ENCODE assay signal across 14 cellular contexts in the genomic region with DNA sequence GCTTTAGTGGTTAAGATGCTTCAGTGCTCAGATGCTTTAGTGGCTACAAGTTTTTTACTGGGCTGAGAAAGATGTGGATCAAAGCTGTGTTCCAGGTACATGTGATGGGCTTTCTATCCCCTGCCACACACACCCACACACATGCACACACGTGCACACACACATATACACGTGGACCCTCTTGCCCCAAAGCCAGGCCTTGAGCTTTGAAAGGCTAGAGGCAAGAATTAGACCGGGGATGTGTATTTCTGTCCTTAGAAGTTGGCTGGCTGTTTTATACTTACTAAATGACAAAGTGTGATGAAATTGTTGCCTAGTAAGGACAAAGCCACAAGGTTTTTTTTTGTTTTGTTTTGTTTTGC.
DNase-seq lines count a peak whose midpoint lies in the region; ATAC-seq and TF ChIP-seq lines count a peak whose summit lies in the region.
"Had no signal": no experiment of that assay in that cellular context is flagged by ENCODE, and none has a peak within 500 bp of the region (broad histone marks: within the 10 kb centered on the region; RNA-seq: fewer than 3 reads in every experiment).

No MANE protein-coding gene starts in this region.

- no peak overlapping the region for H4K12ac ChIP-seq in trophoblast cell (ENCODE audit: low read depth, low read length)

- no peak overlapping the region for H3K14ac ChIP-seq in mesenchymal stem cell (ENCODE audit: low read length in 2 of 2)
- H3K14ac ChIP-seq in trophoblast cell (ENCODE audit: low read length): peak overlapping the region; percentile 41

- H3K4me1 ChIP-seq in SK-N-SH (ENCODE audit: control insufficient read depth in 1 of 2, insufficient read depth in 2 of 2, low read depth in 1 of 2, low read length in 1 of 2) (peaks cover 2 to 12% of the 10 kb centered on the region in 2 experiments; a peak in 3 of 4 replicates), mesenchymal stem cell (ENCODE audit: control insufficient read depth, insufficient read depth, low read depth, low read length) (peaks cover 13% of the 10 kb centered on the region), trophoblast cell (ENCODE audit: control insufficient read depth in 1 of 2, insufficient read depth in 2 of 2, low read length in 2 of 2) (peaks cover 12 to 14% of the 10 kb centered on the region in 2 experiments), HAP-1 (peaks cover 4% of the 10 kb centered on the region; the same call in 1 of the 2 replicates)

- no peak overlapping the region for H3K18ac ChIP-seq in mesenchymal stem cell (ENCODE audit: low read depth in 1 of 2, low read length in 2 of 2)
- H3K18ac ChIP-seq in trophoblast cell (ENCODE audit: low read length): peak overlapping the region; percentile 81

- H3K79me2 ChIP-seq in SK-N-SH (ENCODE audit: insufficient read depth): no peaks in the 10 kb centered on the region
- H3K79me2 ChIP-seq in trophoblast cell (ENCODE audit: control insufficient read depth, insufficient read depth, low read length, poor library complexity): peaks cover 3% of the 10 kb centered on the region

- H3K9ac ChIP-seq in SK-N-SH (no peak overlapping the region), mesenchymal stem cell (ENCODE audit: low read length) (no peak overlapping the region), trophoblast cell (ENCODE audit: low read length) (no peak overlapping the region)

- H3K4me3 ChIP-seq in SK-N-SH (ENCODE audit: low read depth in 2 of 2, low read length in 1 of 2): no peak overlapping the region
- no peak overlapping the region for H3K4me3 ChIP-seq in mesenchymal stem cell (ENCODE audit: insufficient read depth in 1 of 2, low read depth in 1 of 2, low read length in 2 of 2)
- no peak overlapping the region for H3K4me3 ChIP-seq in trophoblast cell (ENCODE audit: low read depth, low read length)
- H3K4me3 ChIP-seq in HAP-1: no peak overlapping the region

- no peak for TF ChIP-seq EP300 in SK-N-SH (IDR thresholded peaks at IDR 0.05; ENCODE audit: borderline replicate concordance in 1 of 2, low read depth in 1 of 2, low read length in 1 of 2)

- in situ Hi-C loops in HAP-1 (cut with MboI; ENCODE audit: low sequenced_read_pairs): no loop called here

- H3K27me3 ChIP-seq in SK-N-SH (ENCODE audit: insufficient read depth) (no peaks in the 10 kb centered on the region), mesenchymal stem cell (ENCODE audit: control insufficient read depth in 1 of 2, insufficient read depth in 1 of 2, low read length in 2 of 2) (peaks cover 0 to 5% of the 10 kb centered on the region in 2 experiments), trophoblast cell (ENCODE audit: insufficient read depth, low read length) (no peaks in the 10 kb centered on the region), HAP-1 (ENCODE audit: low read depth) (no peaks in the 10 kb centered on the region)

- no peak for DNase-seq in SK-N-SH
- DNase-seq in mesenchymal stem cell: no peak
- no peak for DNase-seq in trophoblast cell
- DNase-seq in activated T-cell treated with anti-CD3 and anti-CD28 coated beads, Interleukin-2, amount 50 U/mL, for 1 hour: no peak
- no peak for DNase-seq in HAP-1 (ENCODE audit: low spot score in 2 of 2)
- DNase-seq in omental fat pad (ENCODE audit: low spot score): no peak
- DNase-seq: 8988T, DMS 273 treated with DMSO at 0.1 percent for 48 hours, DND-41, NCI-H1105, NCI-H1694, NCI-H2227 treated with DMSO at 0.1 percent for 48 hours had no signal

- H4K20me1 ChIP-seq in SK-N-SH (ENCODE audit: insufficient read depth): no peaks in the 10 kb centered on the region

- H2BK120ac ChIP-seq in mesenchymal stem cell (ENCODE audit: low read depth, low read length) (no peak overlapping the region), trophoblast cell (ENCODE audit: insufficient read depth, low read length, poor library complexity) (peak overlapping the region; percentile 93)

- no peak overlapping the region for H2AFZ ChIP-seq in SK-N-SH (ENCODE audit: low read depth)
- no peak overlapping the region for H2AFZ ChIP-seq in mesenchymal stem cell (ENCODE audit: low read depth, low read length)
- no peak overlapping the region for H2AFZ ChIP-seq in trophoblast cell (ENCODE audit: insufficient read depth, low read length, poor library complexity)

- no peak overlapping the region for H4K91ac ChIP-seq in mesenchymal stem cell (ENCODE audit: low read length)
- H4K91ac ChIP-seq in trophoblast cell (ENCODE audit: low read depth, low read length): peak overlapping the region; percentile 82

- no peak overlapping the region for H2BK15ac ChIP-seq in mesenchymal stem cell (ENCODE audit: low read depth, poor library complexity, severe bottlenecking)

- no peaks in the 10 kb centered on the region for H3K79me1 ChIP-seq in mesenchymal stem cell (replicated peaks; ENCODE audit: low read length, poor library complexity, severe bottlenecking)
- H3K79me1 ChIP-seq in trophoblast cell (ENCODE audit: low read length): peaks cover 17% of the 10 kb centered on the region

- ATAC-seq in SK-N-SH treated with all-trans-retinoic acid at 6 μM for 48 hours (no peak), HG03097 (IDR thresholded peaks at IDR 0.05; ENCODE audit: low FRiP score, unreplicated experiment) (no peak), omental fat pad (ENCODE audit: low FRiP score) (no peak)

- H3K36me3 ChIP-seq in SK-N-SH (replicated peaks in 1 of 2; ENCODE audit: control insufficient read depth in 1 of 2, insufficient read depth in 2 of 2, low read length in 1 of 2) (no peaks in the 10 kb centered on the region), mesenchymal stem cell (ENCODE audit: control insufficient read depth in 1 of 2, insufficient read depth in 2 of 2, low read depth in 1 of 2, low read length in 2 of 2) (no peaks in the 10 kb centered on the region), trophoblast cell (ENCODE audit: control insufficient read depth in 1 of 2, insufficient read depth in 2 of 2, low read length in 2 of 2) (no peaks in the 10 kb centered on the region), HAP-1 (replicated peaks) (no peaks in the 10 kb centered on the region)

- H3K23ac ChIP-seq in mesenchymal stem cell (ENCODE audit: low read length in 2 of 2) (no peak overlapping the region), trophoblast cell (ENCODE audit: low read length) (no peak overlapping the region)

- CTCF ChIA-PET in SK-N-SH (lab: Yijun Ruan, JAX): interaction anchor here (1.1 to 5.6 kb wide), 4 partner anchors 12 to 431 kb away, joined by 3 to 76 read pairs (median 8); a partner anchor contains a TSS

- 0 out of 2 replicates have a peak overlapping the region, but pooled peaks have one; percentile 23 for H3K4me2 ChIP-seq in SK-N-SH
- H3K4me2 ChIP-seq in mesenchymal stem cell (ENCODE audit: low read length, poor library complexity, severe bottlenecking): no peak overlapping the region
- H3K4me2 ChIP-seq in trophoblast cell (ENCODE audit: low read length): no peak overlapping the region

- no peaks in the 10 kb centered on the region for H3K9me2 ChIP-seq in SK-N-SH

- POLR2A ChIA-PET in SK-N-SH (lab: Yijun Ruan, JAX): no interaction called here

- H3K4ac ChIP-seq in mesenchymal stem cell (ENCODE audit: low read depth in 1 of 2, low read length in 2 of 2) (no peak overlapping the region), trophoblast cell (ENCODE audit: low read depth, low read length) (no peak overlapping the region)

- H4K8ac ChIP-seq in mesenchymal stem cell (ENCODE audit: low read length) (peak overlapping the region; percentile 12), trophoblast cell (ENCODE audit: low read depth, low read length) (no peak overlapping the region)

- no peak for TF ChIP-seq RAD21 in SK-N-SH (IDR thresholded peaks at IDR 0.05; ENCODE audit: low read length)

- no peak overlapping the region for H2AK5ac ChIP-seq in mesenchymal stem cell (ENCODE audit: low read length, severe bottlenecking)
- H2AK5ac ChIP-seq in trophoblast cell (ENCODE audit: low read length): no peak overlapping the region

- no peak for TF ChIP-seq CTCF in SK-N-SH (IDR thresholded peaks at IDR 0.05)
- no peak for TF ChIP-seq CTCF in omental fat pad (IDR thresholded peaks at IDR 0.05)

- H2BK12ac ChIP-seq in mesenchymal stem cell (ENCODE audit: low read length in 2 of 2): peak overlapping the region in 1 of 2 experiments; percentile 38
- H2BK12ac ChIP-seq in trophoblast cell (ENCODE audit: low read length): peak overlapping the region; percentile 98

- no peaks in the 10 kb centered on the region for H3K9me3 ChIP-seq in SK-N-SH
- no peaks in the 10 kb centered on the region for H3K9me3 ChIP-seq in mesenchymal stem cell (ENCODE audit: control insufficient read depth, low read length)
- H3K9me3 ChIP-seq in trophoblast cell (ENCODE audit: insufficient read depth, low read depth, low read length): no peaks in the 10 kb centered on the region
- no peaks in the 10 kb centered on the region for H3K9me3 ChIP-seq in HAP-1

- no peak overlapping the region for H2BK5ac ChIP-seq in mesenchymal stem cell (ENCODE audit: low read depth, low read length, poor library complexity, severe bottlenecking)
- peak overlapping the region; percentile 91 for H2BK5ac ChIP-seq in trophoblast cell (ENCODE audit: low read depth, low read length, poor library complexity)

- peaks cover 3% of the 10 kb centered on the region for H3F3A ChIP-seq in SK-N-SH (replicated peaks; ENCODE audit: insufficient read depth)

- no peak overlapping the region for H3K27ac ChIP-seq in SK-N-SH (ENCODE audit: low read depth in 2 of 2, low read length in 1 of 2)
- H3K27ac ChIP-seq in mesenchymal stem cell (ENCODE audit: low read length, poor library complexity, severe bottlenecking): peak overlapping the region; percentile 33
- H3K27ac ChIP-seq in trophoblast cell (ENCODE audit: low read depth, low read length): peak overlapping the region; percentile 80

- WGBS in SK-N-SH (ENCODE audit: low lambda C conversion rate): 78% methylated on average over 3 of the region's 3 CpGs
- 93% methylated on average over 2 of the region's 3 CpGs for WGBS in mesenchymal stem cell
- no CpG with 5 or more reads among the region's 3 CpGs for WGBS in trophoblast cell (ENCODE audit: extremely low coverage, insufficient coverage, insufficient read length)

TF ChIP-seq in SK-N-SH, 30 proteins besides CTCF, POLR2A, EP300 and RAD21 (continues in another document):
- no peak for TF ChIP-seq GATA2 (CRISPR knock-in tag; IDR thresholded peaks at IDR 0.05)

TF ChIP-seq in SK-N-SH treated with all-trans-retinoic acid at 6 μM for 48 hours, 23 proteins besides CTCF, POLR2A, EP300 and RAD21 (continues in another document):
- no peak for TF ChIP-seq CSDC2 (CRISPR knock-in tag; IDR thresholded peaks at IDR 0.05)
- no peak for TF ChIP-seq ZNF8 (CRISPR knock-in tag; IDR thresholded peaks at IDR 0.05)
- no peak for TF ChIP-seq BACH2 (CRISPR knock-in tag; IDR thresholded peaks at IDR 0.05; ENCODE audit: borderline replicate concordance)

Comparison
In these comparisons a context has a peak if more than half of its experiments do, and no peak if none do; other contexts are left out.
1. H3K27ac ChIP-seq: peak in mesenchymal stem cell (single experiment) and trophoblast cell (single experiment); none in SK-N-SH (0 of 2).